13 cellular contexts compared by ENCODE assay signal in genomic region chr5:125463441-125464092, GRCh38.
"Had no signal": no experiment of that assay in that cellular context is flagged by ENCODE, and none has a peak within 500 bp of the region (broad histone marks: within the 10 kb centered on the region; RNA-seq: fewer than 3 reads in every experiment).

No MANE protein-coding gene starts in this region.

- H3K27me3 ChIP-seq: dorsolateral prefrontal cortex, foreskin keratinocyte, upper lobe of right lung had no signal

- H3K4me1 ChIP-seq: foreskin keratinocyte, prostate gland, upper lobe of right lung had no signal

- H3K36me3 ChIP-seq: prostate gland, upper lobe of right lung had no signal

- H3K9me3 ChIP-seq: prostate gland, upper lobe of right lung had no signal

- H3K27ac ChIP-seq: dorsolateral prefrontal cortex, foreskin keratinocyte, prostate gland, upper lobe of right lung had no signal

- DNase-seq: activated CD4-positive, alpha-beta memory T cell treated with anti-CD3 and anti-CD28 coated beads, Interleukin-2, amount 10 ng/mL, durations not matched to agents 7 days and 5 days; activated naive CD4-positive, alpha-beta T cell treated with anti-CD3 and anti-CD28 coated beads, Interleukin-2, amount 10 ng/mL, durations not matched to agents 7 days and 5 days; activated T-cell treated with anti-CD3 and anti-CD28 coated beads, Interleukin-2, amount 50 U/mL, for 24 hours; dorsolateral prefrontal cortex; endodermal cell; foreskin keratinocyte; glutamatergic neuron; kidney glomerular epithelial cell; T-helper 1 cell; upper lobe of right lung had no signal

- H3K4me3 ChIP-seq: dorsolateral prefrontal cortex, prostate gland, upper lobe of right lung had no signal

- ATAC-seq: foreskin keratinocyte, sciatic nerve, SK-N-SH treated with all-trans-retinoic acid at 6 μM for 48 hours, upper lobe of right lung had no signal
